Comparison of ENCODE assay signal across 23 cellular contexts in the genomic region with DNA sequence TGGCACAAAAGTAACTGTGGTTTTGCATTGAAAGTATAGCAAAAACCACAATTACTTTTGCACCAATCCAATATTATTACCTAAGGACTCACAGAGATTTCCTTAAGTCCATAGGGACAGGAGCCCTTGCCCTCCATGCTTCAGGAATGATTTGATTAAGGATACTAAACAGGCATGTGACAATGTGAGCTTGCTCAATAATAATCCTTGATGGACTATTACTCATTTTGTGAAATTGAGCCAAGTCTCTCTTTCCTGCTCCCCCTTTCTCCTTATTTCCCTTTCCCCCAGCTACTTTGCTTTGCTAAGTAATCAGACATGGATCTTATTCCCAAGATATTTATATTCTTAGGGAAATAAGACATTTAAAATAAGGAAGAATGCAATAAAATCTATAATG. TPM values are rescaled to one million over a fixed set of nuclear protein-coding genes. Genes with fewer than 3 reads are reported as not detected.
A peak's percentile ranks its signal among the peaks of the same experiment; 100 is the strongest.
DNase-seq lines count a peak whose midpoint lies in the region; ATAC-seq and TF ChIP-seq lines count a peak whose summit lies in the region.
"Had no signal": no experiment of that assay in that cellular context is flagged by ENCODE, and none has a peak within 500 bp of the region (broad histone marks: within the 10 kb centered on the region; RNA-seq: fewer than 3 reads in every experiment).

No MANE protein-coding gene starts in this region.

- peak overlapping the region; percentile 51 for H3K27ac ChIP-seq in left ventricle myocardium inferior (replicated peaks)
- H3K27ac ChIP-seq: WERI-Rb-1 had no signal

- DNase-seq in left ventricle myocardium inferior, result no peak
- DNase-seq in Right ventricle myocardium superior, result no peak
- DNase-seq in amniotic epithelial cell (ENCODE audit: low read depth), result peak; percentile 49
- peak; percentile 54 to 78 for DNase-seq in foreskin fibroblast
- DNase-seq in activated T-cell treated with anti-CD3 and anti-CD28 coated beads, Interleukin-2, amount 50 U/mL, for 1 hour, result no peak
- no peak for DNase-seq in D341Med (ENCODE audit: low spot score)
- DNase-seq: ACHN; activated CD4-positive, alpha-beta T cell treated with anti-CD3 and anti-CD28 coated beads, Interleukin-2, amount 50 U/mL, for 48 hours; activated naive CD4-positive, alpha-beta T cell treated with anti-CD3 and anti-CD28 coated beads for 36 hours; activated T-cell treated with anti-CD3 and anti-CD28 coated beads for 4 hours; CD4-positive, CD25-positive, alpha-beta regulatory T cell; cortex of kidney; DMS79 treated with DMSO at 0.1 percent for 48 hours; KG1; mucosa of descending colon; NCI-H1092; NCI-H2029; stimulated activated CD4-positive, alpha-beta T cell treated with anti-CD3 and anti-CD28 coated beads, Interleukin-15, amount 100 ng/mL, for 24 hours; WERI-Rb-1 had no signal

- H3K36me3 ChIP-seq in left ventricle myocardium inferior, result no peaks in the 10 kb centered on the region
- H3K36me3 ChIP-seq: gastroesophageal sphincter, WERI-Rb-1 had no signal

- no peak for ATAC-seq in Right ventricle myocardium superior (ENCODE audit: poor library complexity)
- ATAC-seq in GM21390 (IDR thresholded peaks at IDR 0.05; ENCODE audit: unreplicated experiment), result no peak
- ATAC-seq in HG03095 (IDR thresholded peaks at IDR 0.05; ENCODE audit: unreplicated experiment), result no peak
- ATAC-seq: left lobe of liver, mucosa of descending colon had no signal

- intact Hi-C loops in left ventricle myocardium inferior (cut with micrococcal nuclease), result no loop called here
- intact Hi-C loops in Right ventricle myocardium superior (cut with DNase I), result no loop called here

- H3K4me3 ChIP-seq in left ventricle myocardium inferior (no peak overlapping the region), foreskin fibroblast (ENCODE audit: low read depth in 1 of 2, low read length in 2 of 2) (no peak overlapping the region)
- H3K4me3 ChIP-seq: gastroesophageal sphincter, mucosa of descending colon had no signal

- H3K4me1 ChIP-seq in left ventricle myocardium inferior, result peaks cover 41% of the 10 kb centered on the region

- TF ChIP-seq CTCF in left ventricle myocardium inferior (IDR thresholded peaks at IDR 0.05; ENCODE audit: borderline replicate concordance) (no peak), foreskin fibroblast (IDR thresholded peaks at IDR 0.05; ENCODE audit: low read depth, low read length) (no peak)

- H3K27me3 ChIP-seq in left ventricle myocardium inferior (ENCODE audit: low read depth), result no peaks in the 10 kb centered on the region
- H3K27me3 ChIP-seq: gastroesophageal sphincter had no signal

- H3K9me3 ChIP-seq in left ventricle myocardium inferior (replicated peaks), result no peaks in the 10 kb centered on the region
- H3K9me3 ChIP-seq: gastroesophageal sphincter, mucosa of descending colon had no signal

RNA-seq across cellular contexts. Expression of gene RGL1, which starts 21.6 kb away (rescaled TPM):
- total RNA-seq in left ventricle myocardium inferior, result 19.4 TPM
- 18.4 TPM for total RNA-seq in Right ventricle myocardium superior

Comparison
In these comparisons a context has a peak if more than half of its experiments do, and no peak if none do; other contexts are left out.
1. DNase-seq: peak in amniotic epithelial cell (single experiment) and foreskin fibroblast (2 of 2); none in left ventricle myocardium inferior (single experiment), Right ventricle myocardium superior (single experiment), activated T-cell treated with anti-CD3 and anti-CD28 coated beads, Interleukin-2, amount 50 U/mL, for 1 hour (single experiment) and D341Med (single experiment).